1 cellular context compared by ENCODE assay signal in genomic region chr5:60843693-60844428, GRCh38.
A peak's percentile ranks its signal among the peaks of the same experiment; 100 is the strongest.
TF ChIP-seq lines count a peak whose summit lies in the region.

ELOVL7 (minus strand) TSS chr5:60844269; CDS start chr5:60787397, 56,872 bp downstream.

TF ChIP-seq in HepG2, 621 proteins besides CTCF, POLR2A, EP300 and RAD21 (continued from another document):
- TF ChIP-seq ZBED4 (CRISPR knock-in tag; IDR thresholded peaks at IDR 0.05; ENCODE audit: borderline replicate concordance) (no peak), ZNF501 (CRISPR knock-in tag; IDR thresholded peaks at IDR 0.05) (peak; percentile 81), ZIK1 (CRISPR knock-in tag; IDR thresholded peaks at IDR 0.05; ENCODE audit: borderline replicate concordance, low read depth) (no peak), CSRNP2 (CRISPR knock-in tag; conservative IDR thresholded peaks at IDR 0.05; ENCODE audit: low read depth) (no peak), TP53 (CRISPR knock-in tag; conservative IDR thresholded peaks at IDR 0.05) (no peak), ZMYM3 (CRISPR knock-in tag; IDR thresholded peaks at IDR 0.05) (no peak), MEF2D (CRISPR knock-in tag; IDR thresholded peaks at IDR 0.05) (no peak), SAFB2 (CRISPR knock-in tag; IDR thresholded peaks at IDR 0.05; ENCODE audit: borderline replicate concordance, low read depth) (0 out of 2 replicates have a peak, but pooled peaks have one; percentile 35), GMEB1 (CRISPR knock-in tag; IDR thresholded peaks at IDR 0.05; ENCODE audit: borderline replicate concordance) (0 out of 2 replicates have a peak, but pooled peaks have one; percentile 29), ARHGAP35 (CRISPR knock-in tag; IDR thresholded peaks at IDR 0.05; ENCODE audit: borderline replicate concordance) (no peak), ZNF274 (CRISPR knock-in tag; IDR thresholded peaks at IDR 0.05) (no peak; the same call in 1 of the 2 replicates), SUZ12 (IDR thresholded peaks at IDR 0.05; ENCODE audit: low read depth, low read length) (no peak), KDM6A (CRISPR knock-in tag; IDR thresholded peaks at IDR 0.05; ENCODE audit: low read depth) (no peak), BRCA1 (CRISPR knock-in tag; IDR thresholded peaks at IDR 0.05) (no peak; the same call in 1 of the 2 replicates), PREB (CRISPR knock-in tag; IDR thresholded peaks at IDR 0.05) (no peak), ZNF414 (CRISPR knock-in tag; IDR thresholded peaks at IDR 0.05) (no peak), SMAD9 (CRISPR knock-in tag; IDR thresholded peaks at IDR 0.05) (no peak), RFX1 (IDR thresholded peaks at IDR 0.05) (no peak), PHF20 (CRISPR knock-in tag; IDR thresholded peaks at IDR 0.05) (peak; percentile 42; the same call in 1 of the 2 replicates), E2F1 (CRISPR knock-in tag; IDR thresholded peaks at IDR 0.05) (no peak), RELA (CRISPR knock-in tag; IDR thresholded peaks at IDR 0.05) (no peak), REXO4 (CRISPR knock-in tag; IDR thresholded peaks at IDR 0.05; ENCODE audit: borderline replicate concordance) (no peak), ZNF331 (CRISPR knock-in tag; IDR thresholded peaks at IDR 0.05) (0 out of 2 replicates have a peak, but pooled peaks have one; percentile 12), XRCC5 (optimal IDR thresholded peaks at IDR 0.05; ENCODE audit: low read length) (peak; percentile 65), ZNF674 (CRISPR knock-in tag; IDR thresholded peaks at IDR 0.05; ENCODE audit: low read depth) (no peak), MTA3 (CRISPR knock-in tag; IDR thresholded peaks at IDR 0.05) (no peak)
